1 cellular context compared by ENCODE assay signal in the genomic region with DNA sequence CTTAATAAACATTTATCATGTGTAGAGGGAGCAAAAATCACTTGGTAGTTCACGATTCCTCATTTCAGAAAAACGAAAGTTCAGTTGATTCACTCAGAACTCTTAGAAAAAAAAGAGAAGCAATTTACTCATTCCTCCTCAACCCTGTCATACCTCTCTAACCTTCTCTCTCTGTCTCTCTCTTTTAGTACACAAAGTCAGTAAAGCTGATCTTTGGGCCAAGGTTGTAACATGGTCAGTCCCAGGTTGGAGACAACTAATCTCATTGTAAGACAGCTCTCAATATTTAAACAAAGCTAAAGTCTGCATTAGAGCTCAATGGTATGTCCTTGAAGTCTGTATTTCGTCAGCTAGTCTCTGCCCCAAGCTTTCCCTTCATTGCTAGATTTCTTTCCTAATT.
TF ChIP-seq lines count a peak whose summit lies in the region.

No MANE protein-coding gene starts in this region.

TF ChIP-seq in GM23338, 12 proteins besides CTCF, POLR2A, EP300 and RAD21 (continued from another document):
- no peak for TF ChIP-seq ZNF462 (CRISPR knock-in tag; IDR thresholded peaks at IDR 0.05)
- no peak for TF ChIP-seq EZH2 (IDR thresholded peaks at IDR 0.05; ENCODE audit: low read depth, unreplicated experiment)
- TF ChIP-seq, protein P1, sequence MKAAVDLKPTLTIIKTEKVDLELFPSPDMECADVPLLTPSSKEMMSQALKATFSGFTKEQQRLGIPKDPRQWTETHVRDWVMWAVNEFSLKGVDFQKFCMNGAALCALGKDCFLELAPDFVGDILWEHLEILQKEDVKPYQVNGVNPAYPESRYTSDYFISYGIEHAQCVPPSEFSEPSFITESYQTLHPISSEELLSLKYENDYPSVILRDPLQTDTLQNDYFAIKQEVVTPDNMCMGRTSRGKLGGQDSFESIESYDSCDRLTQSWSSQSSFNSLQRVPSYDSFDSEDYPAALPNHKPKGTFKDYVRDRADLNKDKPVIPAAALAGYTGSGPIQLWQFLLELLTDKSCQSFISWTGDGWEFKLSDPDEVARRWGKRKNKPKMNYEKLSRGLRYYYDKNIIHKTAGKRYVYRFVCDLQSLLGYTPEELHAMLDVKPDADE (IDR thresholded peaks at IDR 0.05): no peak
- no peak for TF ChIP-seq ZNF114 (CRISPR knock-in tag; IDR thresholded peaks at IDR 0.05)
- no peak for TF ChIP-seq STAT1 (IDR thresholded peaks at IDR 0.05; ENCODE audit: unreplicated experiment)
